24 cellular contexts compared by ENCODE assay signal in genomic region chr3:170753421-170754344, GRCh38.
DNase-seq lines count a peak whose midpoint lies in the region; TF ChIP-seq lines count a peak whose summit lies in the region.
"Had no signal": no experiment of that assay in that cellular context is flagged by ENCODE, and none has a peak within 500 bp of the region (broad histone marks: within the 10 kb centered on the region; RNA-seq: fewer than 3 reads in every experiment).

No MANE protein-coding gene starts in this region.

- no peaks in the 10 kb centered on the region for H3K27me3 ChIP-seq in HAP-1 (ENCODE audit: low read depth)
- H3K27me3 ChIP-seq: gastrocnemius medialis, uterus had no signal

- intact Hi-C loops in activated T-helper 2 cell treated with anti-CD3 and anti-CD28 coated beads, Interferon-gamma antibody, Interleukin-2, Interleukin-4, amounts not matched to agents 10 μg/mL and 5 μg/mL and 100 μg/mL, durations not matched to agents 14 hours and 24 hours and 36 hours (cut with micrococcal nuclease) = no loop called here

- DNase-seq in EH (ENCODE audit: low read depth) (peak; percentile 45), RKO (ENCODE audit: low spot score) (peak; percentile 3), dermis blood vessel endothelial cell (peak; percentile 62), mesothelial cell of epicardium (ENCODE audit: low spot score in 2 of 2, unreplicated experiment in 2 of 2) (no peak), HAP-1 (ENCODE audit: low spot score in 2 of 2) (no peak), SK-N-DZ (ENCODE audit: low spot score) (no peak), globus pallidus (ENCODE audit: low spot score) (no peak)
- no peak for DNase-seq in activated T-helper 2 cell treated with anti-CD3 and anti-CD28 coated beads, Interferon-gamma antibody, Interleukin-2, Interleukin-4, amounts not matched to agents 10 μg/mL and 5 μg/mL and 100 μg/mL, durations not matched to agents 14 hours and 24 hours and 36 hours (ENCODE audit: low spot score)
- DNase-seq: activated B cell treated with CpG ODN at 0.5 μM for 24 hours; activated CD8-positive, alpha-beta T cell treated with anti-CD3 and anti-CD28 coated beads, Interleukin-2, amount 10 ng/mL, durations not matched to agents 7 days and 5 days; activated naive CD8-positive, alpha-beta T cell treated with anti-CD3 and anti-CD28 coated beads for 36 hours; activated T-cell treated with anti-CD3 and anti-CD28 coated beads, Interleukin-2, amount 50 U/mL, for 4 hours; CD8-positive, alpha-beta memory T cell; central memory CD4-positive, alpha-beta T cell; effector memory CD4-positive, alpha-beta T cell; gastrocnemius medialis; left ventricle myocardium inferior; NCI-H187; occipital lobe; small intestine; stimulated activated CD4-positive, alpha-beta T cell treated with anti-CD3 and anti-CD28 coated beads, Interleukin-4, amount 100 ng/mL, for 24 hours; uterus had no signal

- peaks cover 16% of the 10 kb centered on the region for H3K4me1 ChIP-seq in HAP-1
- H3K4me1 ChIP-seq: uterus had no signal

- in situ Hi-C loops in HAP-1 (cut with MboI; ENCODE audit: low sequenced_read_pairs) = no loop called here

- no peak for TF ChIP-seq CTCF in mesothelial cell of epicardium (IDR thresholded peaks at IDR 0.05; ENCODE audit: unreplicated experiment)

- no peaks in the 10 kb centered on the region for H3K27me3 Mint-ChIP-seq in mesothelial cell of epicardium (ENCODE audit: low read depth)
- peaks cover 34% of the 10 kb centered on the region for H3K27me3 Mint-ChIP-seq in activated T-helper 2 cell treated with anti-CD3 and anti-CD28 coated beads, Interferon-gamma antibody, Interleukin-2, Interleukin-4, amounts not matched to agents 10 μg/mL and 5 μg/mL and 100 μg/mL, durations not matched to agents 14 hours and 24 hours and 36 hours (ENCODE audit: low read depth)

- H3K4me3 Mint-ChIP-seq in mesothelial cell of epicardium = no peak overlapping the region
- no peak overlapping the region for H3K4me3 Mint-ChIP-seq in activated T-helper 2 cell treated with anti-CD3 and anti-CD28 coated beads, Interferon-gamma antibody, Interleukin-2, Interleukin-4, amounts not matched to agents 10 μg/mL and 5 μg/mL and 100 μg/mL, durations not matched to agents 14 hours and 24 hours and 36 hours (ENCODE audit: low read depth)
- H3K4me3 Mint-ChIP-seq: activated B cell treated with CpG ODN at 0.5 μM for 24 hours; activated CD8-positive, alpha-beta T cell treated with anti-CD3 and anti-CD28 coated beads, Interleukin-2, amount 10 ng/mL, durations not matched to agents 7 days and 5 days; activated naive CD8-positive, alpha-beta T cell treated with anti-CD3 and anti-CD28 coated beads for 36 hours; activated T-cell treated with anti-CD3 and anti-CD28 coated beads, Interleukin-2, amount 50 U/mL, for 4 hours; CD8-positive, alpha-beta memory T cell; IgD-negative memory B cell; T-helper 1 cell treated with Interleukin-12 subunit alpha and Interleukin-12 subunit beta and Interleukin-4 antibody, amounts not matched to agents 30 μg/mL and 1 μg/mL, for 36 hours had no signal

- no peaks in the 10 kb centered on the region for H3K9me3 Mint-ChIP-seq in mesothelial cell of epicardium
- H3K9me3 Mint-ChIP-seq in activated T-helper 2 cell treated with anti-CD3 and anti-CD28 coated beads, Interferon-gamma antibody, Interleukin-2, Interleukin-4, amounts not matched to agents 10 μg/mL and 5 μg/mL and 100 μg/mL, durations not matched to agents 14 hours and 24 hours and 36 hours = no peaks in the 10 kb centered on the region
- H3K9me3 Mint-ChIP-seq: activated B cell treated with CpG ODN at 0.5 μM for 24 hours; activated naive CD8-positive, alpha-beta T cell treated with anti-CD3 and anti-CD28 coated beads for 36 hours; activated T-cell treated with anti-CD3 and anti-CD28 coated beads, Interleukin-2, amount 50 U/mL, for 4 hours; CD8-positive, alpha-beta memory T cell; T-helper 1 cell treated with Interleukin-12 subunit alpha and Interleukin-12 subunit beta and Interleukin-4 antibody, amounts not matched to agents 30 μg/mL and 1 μg/mL, for 36 hours had no signal

- peak overlapping the region; percentile 72 for H3K27ac Mint-ChIP-seq in mesothelial cell of epicardium
- no peak overlapping the region for H3K27ac Mint-ChIP-seq in activated T-helper 2 cell treated with anti-CD3 and anti-CD28 coated beads, Interferon-gamma antibody, Interleukin-2, Interleukin-4, amounts not matched to agents 10 μg/mL and 5 μg/mL and 100 μg/mL, durations not matched to agents 14 hours and 24 hours and 36 hours
- H3K27ac Mint-ChIP-seq: activated B cell treated with CpG ODN at 0.5 μM for 24 hours; activated CD8-positive, alpha-beta T cell treated with anti-CD3 and anti-CD28 coated beads, Interleukin-2, amount 10 ng/mL, durations not matched to agents 7 days and 5 days; activated naive CD8-positive, alpha-beta T cell treated with anti-CD3 and anti-CD28 coated beads for 36 hours; IgD-negative memory B cell; T-helper 1 cell treated with Interleukin-12 subunit alpha and Interleukin-12 subunit beta and Interleukin-4 antibody, amounts not matched to agents 30 μg/mL and 1 μg/mL, for 36 hours had no signal

- no peaks in the 10 kb centered on the region for H3K36me3 Mint-ChIP-seq in mesothelial cell of epicardium
- no peaks in the 10 kb centered on the region for H3K36me3 Mint-ChIP-seq in activated T-helper 2 cell treated with anti-CD3 and anti-CD28 coated beads, Interferon-gamma antibody, Interleukin-2, Interleukin-4, amounts not matched to agents 10 μg/mL and 5 μg/mL and 100 μg/mL, durations not matched to agents 14 hours and 24 hours and 36 hours (ENCODE audit: low read depth)
- H3K36me3 Mint-ChIP-seq: activated naive CD8-positive, alpha-beta T cell treated with anti-CD3 and anti-CD28 coated beads for 36 hours; CD8-positive, alpha-beta memory T cell; IgD-negative memory B cell had no signal

- no peaks in the 10 kb centered on the region for H3K36me3 ChIP-seq in HAP-1 (replicated peaks)
- H3K36me3 ChIP-seq: gastrocnemius medialis, left ventricle myocardium inferior, uterus had no signal

- H3K4me3 ChIP-seq in HAP-1 = no peak overlapping the region
- H3K4me3 ChIP-seq: gastrocnemius medialis, left ventricle myocardium inferior, uterus had no signal

- no peaks in the 10 kb centered on the region for H3K9me3 ChIP-seq in HAP-1
- H3K9me3 ChIP-seq: gastrocnemius medialis, left ventricle myocardium inferior, uterus had no signal

- peaks cover 43% of the 10 kb centered on the region for H3K4me1 Mint-ChIP-seq in mesothelial cell of epicardium
- H3K4me1 Mint-ChIP-seq in activated T-helper 2 cell treated with anti-CD3 and anti-CD28 coated beads, Interferon-gamma antibody, Interleukin-2, Interleukin-4, amounts not matched to agents 10 μg/mL and 5 μg/mL and 100 μg/mL, durations not matched to agents 14 hours and 24 hours and 36 hours (ENCODE audit: low read depth) = no peaks in the 10 kb centered on the region
- H3K4me1 Mint-ChIP-seq: activated B cell treated with CpG ODN at 0.5 μM for 24 hours; activated naive CD8-positive, alpha-beta T cell treated with anti-CD3 and anti-CD28 coated beads for 36 hours; CD8-positive, alpha-beta memory T cell; IgD-negative memory B cell had no signal

Comparison
In these comparisons a context has a peak if more than half of its experiments do, and no peak if none do; other contexts are left out.
1. DNase-seq: peak in EH (single experiment), RKO (single experiment) and dermis blood vessel endothelial cell (single experiment); none in mesothelial cell of epicardium (0 of 2), activated T-helper 2 cell treated with anti-CD3 and anti-CD28 coated beads, Interferon-gamma antibody, Interleukin-2, Interleukin-4, amounts not matched to agents 10 μg/mL and 5 μg/mL and 100 μg/mL, durations not matched to agents 14 hours and 24 hours and 36 hours (single experiment), HAP-1 (0 of 2), SK-N-DZ (single experiment) and globus pallidus (single experiment).